8 cellular contexts compared by ENCODE assay signal in genomic region chr15:33195283-33195682, GRCh38. TPM values are rescaled to one million over a fixed set of nuclear protein-coding genes. Genes with fewer than 3 reads are reported as not detected.
A peak's percentile ranks its signal among the peaks of the same experiment; 100 is the strongest.
DNase-seq lines count a peak whose midpoint lies in the region; ATAC-seq and TF ChIP-seq lines count a peak whose summit lies in the region.

No MANE protein-coding gene starts in this region.

- H3K4me1 ChIP-seq in heart left ventricle (peaks cover 0 to 13% (median 0%) of the 10 kb centered on the region in 12 donors), colonic mucosa (no peaks in the 10 kb centered on the region), mucosa of stomach (ENCODE audit: control insufficient read depth, insufficient read depth, low read length) (peaks cover 3% of the 10 kb centered on the region), vagina (peaks cover 5% of the 10 kb centered on the region)

- H3K9ac ChIP-seq in colonic mucosa (ENCODE audit: low read depth in 2 of 2, low read length in 2 of 2) (peak overlapping the region in 1 of 2 donors; percentile 27), mucosa of stomach (ENCODE audit: low read length) (peak overlapping the region; percentile 56)

- H3K27me3 ChIP-seq in heart left ventricle (peaks cover 0 to 8% (median 0%) of the 10 kb centered on the region in 9 donors), colonic mucosa (no peaks in the 10 kb centered on the region), mucosa of stomach (ENCODE audit: control insufficient read depth, insufficient read depth, low read length) (peaks cover 4% of the 10 kb centered on the region), vagina (no peaks in the 10 kb centered on the region)

- 40 to 57% (median 51%) methylated on average over 7 of the region's 7 CpGs for WGBS in heart left ventricle, 4 donors

- no peak for TF ChIP-seq POLR2A in heart left ventricle (IDR thresholded peaks at IDR 0.05)
- no peak for TF ChIP-seq POLR2A in vagina (IDR thresholded peaks at IDR 0.05)

- peak overlapping the region in 9 of 12 donors; percentile 19 to 72 (median 59) for H3K27ac ChIP-seq in heart left ventricle
- H3K27ac ChIP-seq in colonic mucosa, result no peak overlapping the region
- H3K27ac ChIP-seq in vagina, result peak overlapping the region; percentile 10

- intact Hi-C loops in heart left ventricle (cut with DNase I), result no loop called here
- intact Hi-C loops in cardiac septum (cut with DNase I), result no loop called here
- intact Hi-C loops in colonic mucosa (cut with DNase I), result no loop called here
- intact Hi-C loops in vagina (cut with DNase I), result no loop called here

- peak in 1 of 4 donors; percentile 7 for ATAC-seq in heart left ventricle
- ATAC-seq in activated CD4-positive, CD25-positive, alpha-beta regulatory T cell treated with anti-CD3 and anti-CD28 coated beads, Interleukin-2, amount 50 U/mL, for 24 hours, result no peak
- ATAC-seq in HG03039 (IDR thresholded peaks at IDR 0.05; ENCODE audit: unreplicated experiment), result no peak

- DNase-seq in heart left ventricle, result no peak
- no peak for DNase-seq in cardiac septum (ENCODE audit: low spot score)
- DNase-seq in colonic mucosa, result no peak
- DNase-seq in vagina (ENCODE audit: extremely low spot score in 2 of 2), result no peak
- no peak for DNase-seq in NK-92 (lab: John Stamatoyannopoulos, UW; ENCODE audit: unreplicated experiment)

- H3K9me3 ChIP-seq in heart left ventricle, result no peaks in the 10 kb centered on the region
- no peaks in the 10 kb centered on the region for H3K9me3 ChIP-seq in colonic mucosa
- H3K9me3 ChIP-seq in mucosa of stomach (ENCODE audit: control insufficient read depth, low read length), result no peaks in the 10 kb centered on the region
- no peaks in the 10 kb centered on the region for H3K9me3 ChIP-seq in vagina

- no peak for TF ChIP-seq CTCF in heart left ventricle (IDR thresholded peaks at IDR 0.05)
- no peak for TF ChIP-seq CTCF in colonic mucosa (IDR thresholded peaks at IDR 0.05)
- TF ChIP-seq CTCF in vagina (IDR thresholded peaks at IDR 0.05), result no peak

- H3K36me3 ChIP-seq in heart left ventricle, result no peaks in the 10 kb centered on the region
- no peaks in the 10 kb centered on the region for H3K36me3 ChIP-seq in colonic mucosa
- H3K36me3 ChIP-seq in mucosa of stomach (ENCODE audit: control insufficient read depth, insufficient read depth, low read length), result no peaks in the 10 kb centered on the region
- H3K36me3 ChIP-seq in vagina, result no peaks in the 10 kb centered on the region

- peak overlapping the region in 11 of 12 donors; percentile 38 to 67 (median 54) for H3K4me3 ChIP-seq in heart left ventricle
- peak overlapping the region; percentile 44 for H3K4me3 ChIP-seq in colonic mucosa
- peak overlapping the region; percentile 39 for H3K4me3 ChIP-seq in mucosa of stomach (ENCODE audit: low read length)
- peak overlapping the region; percentile 47 to 54 for H3K4me3 ChIP-seq in vagina

RNA-seq across cellular contexts. Expression of gene FMN1, which starts 0.8 kb away (rescaled TPM):
- total RNA-seq in heart left ventricle (10 to 100 TPM in 1 of 9 donors, 1 to 10 TPM in 8; 1.7 to 10.6 (median 3.8) TPM), cardiac septum (2.2 TPM), colonic mucosa (10 to 100 TPM; 23.5 to 32.0 TPM), vagina (20.1 TPM)
- under 1 TPM; 0.61 to 0.91 TPM for polyA plus RNA-seq in heart left ventricle
